Comparison of ENCODE assay signal across 20 cellular contexts in the genomic region with DNA sequence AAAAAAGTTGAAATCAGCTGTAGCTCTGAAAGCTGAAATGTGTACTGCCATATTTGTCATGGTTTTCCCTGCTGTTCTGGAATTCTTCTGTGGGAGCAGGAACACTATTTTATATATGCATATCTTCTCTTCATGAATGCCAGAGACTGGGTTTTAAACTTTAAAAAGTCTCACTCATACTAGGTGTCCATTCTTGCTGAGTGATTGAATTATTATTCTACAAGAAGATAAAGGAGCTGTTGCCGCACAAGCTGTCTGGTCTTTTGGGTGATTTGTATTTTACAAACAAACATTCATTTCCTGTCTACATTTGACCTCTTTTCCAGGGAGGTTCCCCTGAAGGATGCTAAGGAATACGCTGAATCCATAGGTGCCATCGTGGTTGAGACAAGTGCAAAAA. TPM values are rescaled to one million over a fixed set of nuclear protein-coding genes. Genes with fewer than 3 reads are reported as not detected.
DNase-seq lines count a peak whose midpoint lies in the region; ATAC-seq and TF ChIP-seq lines count a peak whose summit lies in the region.
"Had no signal": no experiment of that assay in that cellular context is flagged by ENCODE, and none has a peak within 500 bp of the region (broad histone marks: within the 10 kb centered on the region; RNA-seq: fewer than 3 reads in every experiment).

No MANE protein-coding gene starts in this region.

- H3K36me3 ChIP-seq in adipocyte (ENCODE audit: control insufficient read depth, insufficient read depth, low read length, severe bottlenecking), result peaks cover 23% of the 10 kb centered on the region
- no peaks in the 10 kb centered on the region for H3K36me3 ChIP-seq in parathyroid adenoma (ENCODE audit: control insufficient read depth, insufficient read depth, low read length)
- H3K36me3 ChIP-seq in body of pancreas (replicated peaks in 1 of 2; ENCODE audit: insufficient read depth in 1 of 2, low read depth in 2 of 2), result no peaks in the 10 kb centered on the region
- H3K36me3 ChIP-seq: BE2C, HAP-1 had no signal

- H3K9me3 ChIP-seq in adipocyte (ENCODE audit: control insufficient read depth, low read length) (no peaks in the 10 kb centered on the region), parathyroid adenoma (ENCODE audit: control insufficient read depth, low read length) (no peaks in the 10 kb centered on the region), body of pancreas (no peaks in the 10 kb centered on the region)
- H3K9me3 ChIP-seq: A549; BE2C; BLaER1 treated with 17β-estradiol and CSF1 and Interleukin-3, amounts not matched to agents 10 nM and 100 nM; HAP-1 had no signal

- ATAC-seq in body of pancreas (no peak), GM18858 (IDR thresholded peaks at IDR 0.05; ENCODE audit: unreplicated experiment) (no peak)
- ATAC-seq: A549 had no signal

- H3K27me3 Mint-ChIP-seq in chondrocyte (ENCODE audit: low read depth), result no peaks in the 10 kb centered on the region

- H3K36me3 Mint-ChIP-seq in chondrocyte (ENCODE audit: low read depth), result peaks cover 4% of the 10 kb centered on the region
- H3K36me3 Mint-ChIP-seq: CD8-positive, alpha-beta memory T cell had no signal

- H3K27ac Mint-ChIP-seq in chondrocyte (ENCODE audit: unreplicated experiment), result peak overlapping the region; percentile 60
- H3K27ac Mint-ChIP-seq: CD4-positive, alpha-beta T cell; CD8-positive, alpha-beta memory T cell; HFFc6 had no signal

- 76 to 87% methylated on average over 3 of the region's 3 CpGs for WGBS in body of pancreas, 2 donors

- H3K4me3 ChIP-seq in adipocyte (ENCODE audit: low read length) (no peak overlapping the region), parathyroid adenoma (ENCODE audit: low read depth, low read length) (no peak overlapping the region), body of pancreas (no peak overlapping the region)
- H3K4me3 ChIP-seq: A549; BLaER1 treated with 17β-estradiol and CSF1 and Interleukin-3, amounts not matched to agents 10 nM and 100 nM; HAP-1 had no signal

- intact Hi-C loops in body of pancreas (cut with DNase I), result no loop called here

- peaks cover 62% of the 10 kb centered on the region for H3K4me1 Mint-ChIP-seq in chondrocyte (ENCODE audit: low read depth)
- H3K4me1 Mint-ChIP-seq: CD8-positive, alpha-beta memory T cell had no signal

- DNase-seq in adipocyte (ENCODE audit: low read depth) (peak; percentile 13), amniotic epithelial cell (ENCODE audit: low read depth) (peak; percentile 41), chondrocyte (ENCODE audit: low spot score) (no peak), body of pancreas (no peak), RPMI8226 (no peak)
- DNase-seq: 8988T; ACHN; AML-193; BE2C; CD4-positive, alpha-beta T cell; CD8-positive, alpha-beta memory T cell; DND-41; GOT3; HFFc6 had no signal

- no peaks in the 10 kb centered on the region for H3K9me3 Mint-ChIP-seq in chondrocyte (ENCODE audit: low read depth)
- H3K9me3 Mint-ChIP-seq: CD4-positive, alpha-beta T cell; CD8-positive, alpha-beta memory T cell; HFFc6 had no signal

- H3K27me3 ChIP-seq in adipocyte (replicated peaks; ENCODE audit: control insufficient read depth, insufficient read depth, low read length) (no peaks in the 10 kb centered on the region), parathyroid adenoma (ENCODE audit: control insufficient read depth, insufficient read depth, low read length) (no peaks in the 10 kb centered on the region), body of pancreas (no peaks in the 10 kb centered on the region)
- H3K27me3 ChIP-seq: BE2C had no signal

- no peak overlapping the region for H3K4me2 ChIP-seq in parathyroid adenoma (ENCODE audit: low read length)
- H3K4me2 ChIP-seq: A549; BLaER1 treated with 17β-estradiol and CSF1 and Interleukin-3, amounts not matched to agents 10 nM and 100 nM had no signal

- H3K9ac ChIP-seq in adipocyte (ENCODE audit: low read length) (no peak overlapping the region), parathyroid adenoma (no peak overlapping the region)
- H3K9ac ChIP-seq: BLaER1 treated with 17β-estradiol and CSF1 and Interleukin-3, amounts not matched to agents 10 nM and 100 nM had no signal

- no peak for TF ChIP-seq POLR2A in body of pancreas (IDR thresholded peaks at IDR 0.05)

- peak overlapping the region; percentile 58 for H2AFZ ChIP-seq in parathyroid adenoma

- TF ChIP-seq CTCF in chondrocyte (IDR thresholded peaks at IDR 0.05) (no peak), parathyroid adenoma (IDR thresholded peaks at IDR 0.05) (no peak), body of pancreas (IDR thresholded peaks at IDR 0.05) (no peak)

- H3K4me3 Mint-ChIP-seq in chondrocyte (ENCODE audit: unreplicated experiment), result no peak overlapping the region
- H3K4me3 Mint-ChIP-seq: CD14-positive monocyte; CD4-positive, alpha-beta T cell; CD8-positive, alpha-beta memory T cell; HFFc6 had no signal

- no peaks in the 10 kb centered on the region for H3K79me2 ChIP-seq in parathyroid adenoma

- H3K27ac ChIP-seq in parathyroid adenoma (no peak overlapping the region), body of pancreas (no peak overlapping the region)
- H3K27ac ChIP-seq: A549; BLaER1 treated with 17β-estradiol and CSF1 and Interleukin-3, amounts not matched to agents 10 nM and 100 nM had no signal

- H3K4me1 ChIP-seq in adipocyte (ENCODE audit: control insufficient read depth, insufficient read depth, low read length) (peaks cover 21% of the 10 kb centered on the region), parathyroid adenoma (peaks cover 5% of the 10 kb centered on the region), body of pancreas (peaks cover 16% of the 10 kb centered on the region)
- H3K4me1 ChIP-seq: A549, BE2C, HAP-1 had no signal

RNA-seq across cellular contexts. Expression of a gene that starts 40.5 kb away (rescaled TPM):
- total RNA-seq in chondrocyte, result 0.17 to 0.41 TPM (median 0.28 TPM) in 3 replicates
- total RNA-seq in body of pancreas, result not detected
- total RNA-seq: CD4-positive, alpha-beta T cell; CD8-positive, alpha-beta memory T cell had no signal

Comparison
In these comparisons a context has a peak if more than half of its experiments do, and no peak if none do; other contexts are left out.
1. DNase-seq: peak in adipocyte (single experiment) and amniotic epithelial cell (single experiment); none in chondrocyte (single experiment), body of pancreas (0 of 4) and RPMI8226 (single experiment).